In genomic region chr4:155402941-155403340, GRCh38 we compare ENCODE assay signal across 11 cellular contexts.
"Had no signal": no experiment of that assay in that cellular context is flagged by ENCODE, and none has a peak within 500 bp of the region (broad histone marks: within the 10 kb centered on the region; RNA-seq: fewer than 3 reads in every experiment).

No MANE protein-coding gene starts in this region.

- H3K4me3 Mint-ChIP-seq: activated naive CD4-positive, alpha-beta T cell treated with anti-CD3 and anti-CD28 coated beads, Interleukin-2, amount 10 ng/mL, durations not matched to agents 7 days and 5 days had no signal

- H3K27me3 Mint-ChIP-seq: activated naive CD4-positive, alpha-beta T cell treated with anti-CD3 and anti-CD28 coated beads, Interleukin-2, amount 10 ng/mL, durations not matched to agents 7 days and 5 days had no signal

- DNase-seq: activated CD4-positive, CD25-positive, alpha-beta regulatory T cell treated with anti-CD3 and anti-CD28 coated beads, Interleukin-2, amount 50 U/mL, for 72 hours; activated naive CD4-positive, alpha-beta T cell treated with anti-CD3 and anti-CD28 coated beads, Interleukin-2, amount 10 ng/mL, durations not matched to agents 7 days and 5 days; activated T-cell treated with anti-CD3 and anti-CD28 coated beads for 4 hours; left cardiac atrium; lower lobe of right lung; midbrain; stimulated activated CD4-positive, alpha-beta T cell treated with anti-CD3 and anti-CD28 coated beads, Interleukin-2, amount 100 ng/mL, for 48 hours; stimulated activated naive CD4-positive, alpha-beta T cell treated with Interleukin-2 at 50 U/mL for 16 hours; substantia nigra; transverse colon had no signal

- H3K4me1 Mint-ChIP-seq: activated naive CD4-positive, alpha-beta T cell treated with anti-CD3 and anti-CD28 coated beads, Interleukin-2, amount 10 ng/mL, durations not matched to agents 7 days and 5 days had no signal

- H3K27ac Mint-ChIP-seq: activated naive CD4-positive, alpha-beta T cell treated with anti-CD3 and anti-CD28 coated beads, Interleukin-2, amount 10 ng/mL, durations not matched to agents 7 days and 5 days; activated T-helper 2 cell treated with anti-CD3 and anti-CD28 coated beads, Interferon-gamma antibody, Interleukin-2, Interleukin-4, amounts not matched to agents 10 μg/mL and 5 μg/mL and 100 μg/mL, durations not matched to agents 14 hours and 24 hours and 36 hours had no signal

- H3K36me3 Mint-ChIP-seq: activated naive CD4-positive, alpha-beta T cell treated with anti-CD3 and anti-CD28 coated beads, Interleukin-2, amount 10 ng/mL, durations not matched to agents 7 days and 5 days had no signal

- H3K9me3 Mint-ChIP-seq: activated naive CD4-positive, alpha-beta T cell treated with anti-CD3 and anti-CD28 coated beads, Interleukin-2, amount 10 ng/mL, durations not matched to agents 7 days and 5 days; activated T-helper 2 cell treated with anti-CD3 and anti-CD28 coated beads, Interferon-gamma antibody, Interleukin-2, Interleukin-4, amounts not matched to agents 10 μg/mL and 5 μg/mL and 100 μg/mL, durations not matched to agents 14 hours and 24 hours and 36 hours had no signal
